In genomic region chr16:85338638-85338982, GRCh38 we compare ENCODE assay signal across 24 cellular contexts.
A peak's percentile ranks its signal among the peaks of the same experiment; 100 is the strongest.
DNase-seq lines count a peak whose midpoint lies in the region; ATAC-seq, FAIRE-seq and TF ChIP-seq lines count a peak whose summit lies in the region.
"Had no signal": no experiment of that assay in that cellular context is flagged by ENCODE, and none has a peak within 500 bp of the region (broad histone marks: within the 10 kb centered on the region; RNA-seq: fewer than 3 reads in every experiment).

No MANE protein-coding gene starts in this region.

- in situ Hi-C loops in K562 (cut with MboI), result no loop called here

- no peaks in the 10 kb centered on the region for H3K79me1 ChIP-seq in mesendoderm (ENCODE audit: low read length)

- TF ChIP-seq POLR2A in K562 (conservative IDR thresholded peaks at IDR 0.05), result no peak
- TF ChIP-seq POLR2A in right lobe of liver (IDR thresholded peaks at IDR 0.05), result no peak

- H3K36me3 ChIP-seq in HEK293 (ENCODE audit: control insufficient read depth in 2 of 2, insufficient read depth in 1 of 2, low read length in 2 of 2), result no peaks in the 10 kb centered on the region
- H3K36me3 ChIP-seq in K562 (ENCODE audit: control insufficient read depth, insufficient read depth, low read length), result no peaks in the 10 kb centered on the region; the same call in 2 of the 3 replicates
- no peaks in the 10 kb centered on the region for H3K36me3 ChIP-seq in right lobe of liver
- H3K36me3 ChIP-seq in osteoblast (ENCODE audit: insufficient read depth, low read length), result no peaks in the 10 kb centered on the region
- H3K36me3 ChIP-seq in mesendoderm (ENCODE audit: control insufficient read depth, insufficient read depth, low read length), result no peaks in the 10 kb centered on the region

- H3K9me1 ChIP-seq in K562 (ENCODE audit: control insufficient read depth, insufficient read depth, low read length), result no peaks in the 10 kb centered on the region

- H3K27me3 ChIP-seq in K562 (ENCODE audit: control insufficient read depth in 2 of 2, insufficient read depth in 2 of 2, low read length in 2 of 2), result no peaks in the 10 kb centered on the region
- no peaks in the 10 kb centered on the region for H3K27me3 ChIP-seq in right lobe of liver
- no peaks in the 10 kb centered on the region for H3K27me3 ChIP-seq in osteoblast (ENCODE audit: insufficient read depth, low read length)
- no peaks in the 10 kb centered on the region for H3K27me3 ChIP-seq in mesendoderm (ENCODE audit: insufficient read depth, low read length, poor library complexity)

- ATAC-seq in K562, result no peak
- no peak for ATAC-seq in right lobe of liver
- ATAC-seq: A549 had no signal

- no peak overlapping the region for H3K18ac ChIP-seq in mesendoderm (ENCODE audit: low read length)

- H3K4me3 ChIP-seq in HEK293 (ENCODE audit: low read depth, low read length) (no peak overlapping the region), K562 (no peak overlapping the region), right lobe of liver (no peak overlapping the region), osteoblast (ENCODE audit: insufficient read depth, low read length) (no peak overlapping the region), mesendoderm (ENCODE audit: low read length) (no peak overlapping the region)
- H3K4me3 ChIP-seq: A549, GM23248 had no signal

- H3K9me3 ChIP-seq in HEK293 (ENCODE audit: control insufficient read depth, insufficient read depth, low read depth, low read length), result no peaks in the 10 kb centered on the region
- no peaks in the 10 kb centered on the region for H3K9me3 ChIP-seq in K562 (replicated peaks; ENCODE audit: control insufficient read depth, insufficient read depth, low read depth, low read length)
- H3K9me3 ChIP-seq in right lobe of liver, result no peaks in the 10 kb centered on the region
- no peaks in the 10 kb centered on the region for H3K9me3 ChIP-seq in osteoblast (ENCODE audit: low read depth, low read length)
- H3K9me3 ChIP-seq: A549, Caco-2 had no signal

- H2AFZ ChIP-seq in K562 (ENCODE audit: low read depth, low read length) (no peak overlapping the region), osteoblast (ENCODE audit: low read length) (no peak overlapping the region)
- H2AFZ ChIP-seq: GM23248 had no signal

- DNase-seq in K562 (ENCODE audit: extremely low read depth in 1 of 4, low spot score in 3 of 4) (no peak), right lobe of liver (no peak), osteoblast (ENCODE audit: insufficient read length, low spot score, missing footprints) (peak; percentile 3), mesendoderm (no peak)
- DNase-seq in effector CD4-positive, alpha-beta T cell, result no peak
- no peak for DNase-seq in activated CD4-positive, alpha-beta T cell treated with anti-CD3 and anti-CD28 coated beads, Interleukin-2, amount 50 U/mL, for 4 hours
- DNase-seq: AML-193; Caco-2; CD4-positive, alpha-beta T cell; DMS79; GDM1; GM23248; HCEC 1CT; HFFc6; KG1 had no signal

- no peak overlapping the region for H3K56ac ChIP-seq in mesendoderm (ENCODE audit: low read length)

- 72% methylated on average over 15 of the region's 15 CpGs for WGBS in K562 (ENCODE audit: insufficient coverage, low coverage, missing lambda C conversion rate)
- WGBS in right lobe of liver (ENCODE audit: insufficient coverage, low coverage, low lambda C conversion rate, missing lambda C conversion rate), result 100% methylated on average over 2 of the region's 15 CpGs
- WGBS in mesendoderm (ENCODE audit: extremely low coverage, insufficient coverage, low lambda C conversion rate), result no CpG with 5 or more reads among the region's 15 CpGs

- H3K4me1 ChIP-seq in HEK293 (ENCODE audit: control insufficient read depth, insufficient read depth, low read length) (no peaks in the 10 kb centered on the region), K562 (replicated peaks in 1 of 2; ENCODE audit: control insufficient read depth in 2 of 2, insufficient read depth in 2 of 2, low read length in 2 of 2) (peaks cover 23 to 67% of the 10 kb centered on the region in 2 experiments), right lobe of liver (peaks cover 0 to 33% (median 10%) of the 10 kb centered on the region in 4 donors), osteoblast (ENCODE audit: insufficient read depth, low read length) (no peaks in the 10 kb centered on the region), mesendoderm (ENCODE audit: control insufficient read depth, low read depth, low read length) (peaks cover 4% of the 10 kb centered on the region)
- H3K4me1 ChIP-seq: A549 had no signal

- BruUV-seq in K562 (replicated peaks; lab: Mats Ljungman, UMichigan), result no TSS peak

- no peak overlapping the region for H3K4ac ChIP-seq in mesendoderm (ENCODE audit: low read depth, low read length)

- no peak overlapping the region for H3K27ac ChIP-seq in HEK293 (ENCODE audit: extremely low read depth, low read depth, low read length)
- no peak overlapping the region for H3K27ac ChIP-seq in K562 (ENCODE audit: extremely low read depth, low read depth, low read length)
- H3K27ac ChIP-seq in right lobe of liver, result peak overlapping the region; percentile 17 to 38 (median 33)
- no peak overlapping the region for H3K27ac ChIP-seq in osteoblast (ENCODE audit: low read depth, low read length)
- no peak overlapping the region for H3K27ac ChIP-seq in mesendoderm (ENCODE audit: low read depth, low read length)
- H3K27ac ChIP-seq: 22Rv1, A549, C4-2B, GM23248, HL-60 had no signal

- no peak for FAIRE-seq in K562 (lab: Jason Lieb, UNC)
- FAIRE-seq: A549, D721Med, GM12892, GM18507, H54 had no signal

- H2AK5ac ChIP-seq in mesendoderm (ENCODE audit: low read length), result no peak overlapping the region

- no peaks in the 10 kb centered on the region for H4K20me1 ChIP-seq in K562 (replicated peaks; ENCODE audit: control insufficient read depth, insufficient read depth, low read length)
- peaks cover 35% of the 10 kb centered on the region for H4K20me1 ChIP-seq in osteoblast (ENCODE audit: insufficient read depth, low read length)

- H3K4me2 ChIP-seq in K562 (ENCODE audit: insufficient read depth, low read length), result no peak overlapping the region
- H3K4me2 ChIP-seq in osteoblast (ENCODE audit: insufficient read depth, low read length), result no peak overlapping the region
- no peak overlapping the region for H3K4me2 ChIP-seq in mesendoderm (ENCODE audit: low read length)
- H3K4me2 ChIP-seq: A549 had no signal

- no peak for TF ChIP-seq RAD21 in K562 (CRISPR knock-in tag; conservative IDR thresholded peaks at IDR 0.05 in 1 of 2, IDR thresholded peaks at IDR 0.05 in 1 of 2)

- intact Hi-C loops in K562 (cut with micrococcal nuclease) (loop anchor here (10.0 kb wide), 1 partner anchor 226 kb away; no protein-coding TSS in a partner anchor), right lobe of liver (cut with DNase I) (no loop called here)

- H3K79me2 ChIP-seq in K562 (ENCODE audit: control insufficient read depth, insufficient read depth, low read length) (peaks cover 10% of the 10 kb centered on the region; the same call in 2 of the 3 replicates), osteoblast (ENCODE audit: insufficient read depth, low read length) (no peaks in the 10 kb centered on the region), mesendoderm (ENCODE audit: control insufficient read depth, insufficient read depth, low read length) (no peaks in the 10 kb centered on the region)

- H4K8ac ChIP-seq in mesendoderm (ENCODE audit: low read depth, low read length), result no peak overlapping the region

- no peak overlapping the region for H2BK15ac ChIP-seq in mesendoderm (replicated peaks; ENCODE audit: low read depth)

- H3K9ac ChIP-seq in K562 (ENCODE audit: insufficient read depth in 1 of 2, low read depth in 2 of 2, low read length in 2 of 2), result no peak overlapping the region; a peak in 1 of 4 replicates
- H3K9ac ChIP-seq in mesendoderm (ENCODE audit: low read length), result no peak overlapping the region
- H3K9ac ChIP-seq: GM23248 had no signal

- H2BK5ac ChIP-seq in mesendoderm (ENCODE audit: low read length), result no peak overlapping the region

- TF ChIP-seq EP300 in K562 (IDR thresholded peaks at IDR 0.05; ENCODE audit: low read length), result no peak

- H4K5ac ChIP-seq in mesendoderm (ENCODE audit: low read length), result no peak overlapping the region

- no peak overlapping the region for H3K23ac ChIP-seq in mesendoderm (ENCODE audit: low read length)

- TF ChIP-seq CTCF in HEK293 (tag by site-specific recombination; IDR thresholded peaks at IDR 0.05) (no peak), K562 (IDR thresholded peaks at IDR 0.05 in 2 of 3, conservative IDR thresholded peaks at IDR 0.05 in 1 of 3; ENCODE audit: insufficient read depth in 2 of 3, low read depth in 1 of 3, low read length in 3 of 3) (no peak), right lobe of liver (IDR thresholded peaks at IDR 0.05) (no peak), osteoblast (IDR thresholded peaks at IDR 0.05; ENCODE audit: extremely low read depth, low read depth, low read length) (no peak)

- CTCF ChIA-PET in HEK293 (lab: Yijun Ruan, JAX), result interaction anchor here (0.6 kb wide), 2 partner anchors 381 to 1566 kb away, joined by 3 to 4 read pairs; no protein-coding TSS in a partner anchor
- CTCF ChIA-PET in K562 (lab: Yijun Ruan, JAX; ENCODE audit: low intra/inter-chr PET ratio), result no interaction called here

- POLR2A ChIA-PET in HEK293 (lab: Yijun Ruan, JAX), result no interaction called here
- POLR2A ChIA-PET in K562 (lab: Yijun Ruan, JAX), result interaction anchor here (0.7 to 0.9 kb wide), 2 partner anchors 33 to 218 kb away, joined by 3 read pairs; no protein-coding TSS in a partner anchor

- H2BK120ac ChIP-seq in mesendoderm (ENCODE audit: low read depth, low read length), result no peak overlapping the region

TF ChIP-seq in HEK293, 187 proteins besides CTCF, POLR2A, EP300 and RAD21:
- TF ChIP-seq ZNF768 (tag by site-specific recombination; IDR thresholded peaks at IDR 0.05) (peak; percentile 34; the same call in 1 of the 2 replicates), ZBTB1 (tag by site-specific recombination; IDR thresholded peaks at IDR 0.05) (no peak)

TF ChIP-seq in K562, 482 proteins besides CTCF, POLR2A, EP300 and RAD21 (continues in another document):
- TF ChIP-seq RBM34 (IDR thresholded peaks at IDR 0.05; ENCODE audit: borderline replicate concordance, insufficient read depth, low read length), result no peak
- TF ChIP-seq PKNOX1 (IDR thresholded peaks at IDR 0.05), result peak; percentile 24; the same call in 1 of the 2 replicates
- 0 out of 2 replicates have a peak, but pooled peaks have one; percentile 8 for TF ChIP-seq SMARCA5 (IDR thresholded peaks at IDR 0.05)
- no peak for TF ChIP-seq RHOXF2B (CRISPR knock-in tag; conservative IDR thresholded peaks at IDR 0.05)
- TF ChIP-seq BCOR (IDR thresholded peaks at IDR 0.05), result peak; percentile 62; the same call in 1 of the 2 replicates
- no peak for TF ChIP-seq ZFPM2 (CRISPR knock-in tag; IDR thresholded peaks at IDR 0.05)

Comparison
In these comparisons a context has a peak if more than half of its experiments do, and no peak if none do; other contexts are left out.
1. H3K27ac ChIP-seq: peak in right lobe of liver (3 of 3); none in HEK293 (single experiment), K562 (single experiment), osteoblast (single experiment) and mesendoderm (single experiment).